Comparison of ENCODE assay signal across 13 cellular contexts in the genomic region with DNA sequence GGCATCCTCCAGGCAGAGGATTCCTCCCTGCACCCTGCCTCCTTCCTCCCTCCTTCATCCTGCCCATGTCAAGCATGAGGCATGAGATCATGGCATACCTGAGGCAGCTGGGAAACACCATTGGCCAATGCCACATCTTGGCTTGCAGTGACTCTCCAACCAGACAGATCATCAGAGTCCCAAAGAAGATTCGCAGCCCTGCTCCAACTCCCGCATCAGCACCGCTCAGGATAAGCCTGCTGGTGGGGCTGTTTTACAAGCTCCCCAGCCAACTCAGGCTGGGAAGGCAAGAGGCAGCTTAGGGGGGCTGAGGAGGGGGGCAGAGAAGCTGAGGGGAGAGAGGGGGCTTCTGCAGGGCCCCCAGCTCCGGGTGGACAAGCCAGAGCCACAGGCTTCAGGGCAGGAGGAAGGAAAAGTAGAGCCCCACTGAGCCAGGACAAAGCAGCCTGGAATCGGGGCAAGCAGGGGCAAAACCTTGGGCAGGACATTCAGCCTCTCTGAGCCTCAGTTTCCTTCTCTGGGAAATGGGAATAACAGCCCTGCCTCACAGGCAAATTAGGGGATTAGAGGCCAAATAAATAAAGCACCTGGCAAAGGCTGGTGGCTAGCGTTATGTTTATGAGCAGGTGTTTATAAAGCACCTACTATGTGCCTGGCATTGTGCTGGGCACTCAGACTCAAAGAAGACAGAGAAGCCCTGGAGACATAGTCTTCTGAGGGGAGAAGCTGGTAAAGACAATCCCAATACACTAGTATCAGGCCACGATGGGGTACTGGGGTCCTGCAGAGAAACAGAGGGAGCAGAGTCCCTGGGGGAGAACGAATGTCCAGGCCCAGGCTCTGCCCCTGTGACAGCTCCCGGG.
DNase-seq lines count a peak whose midpoint lies in the region; ATAC-seq, FAIRE-seq and TF ChIP-seq lines count a peak whose summit lies in the region.
"Had no signal": no experiment of that assay in that cellular context is flagged by ENCODE, and none has a peak within 500 bp of the region (broad histone marks: within the 10 kb centered on the region; RNA-seq: fewer than 3 reads in every experiment).

No MANE protein-coding gene starts in this region.

- no peak for ATAC-seq in lower lobe of right lung
- ATAC-seq: pancreas had no signal

- FAIRE-seq in HTR-8/SVneo (lab: Jason Lieb, UNC): peak; percentile 76
- FAIRE-seq: A204.1, pancreas had no signal

- no peak overlapping the region for H3K27ac Mint-ChIP-seq in endothelial cell (ENCODE audit: unreplicated experiment)

- H3K4me3 Mint-ChIP-seq in endothelial cell (ENCODE audit: unreplicated experiment): no peak overlapping the region

- TF ChIP-seq CTCF in brain microvascular endothelial cell (IDR thresholded peaks at IDR 0.05; ENCODE audit: low read depth, low read length, missing control alignments) (peak; percentile 29), lower lobe of right lung (IDR thresholded peaks at IDR 0.05) (no peak), endothelial cell (IDR thresholded peaks at IDR 0.05; ENCODE audit: unreplicated experiment) (no peak)

- H3K4me1 ChIP-seq in lower lobe of right lung: peaks cover 4% of the 10 kb centered on the region
- H3K4me1 ChIP-seq: pancreas had no signal

- peaks cover 8% of the 10 kb centered on the region for H3K27me3 Mint-ChIP-seq in endothelial cell (ENCODE audit: unreplicated experiment)

- intact Hi-C loops in lower lobe of right lung (cut with DNase I): no loop called here

- H3K4me3 ChIP-seq in brain microvascular endothelial cell (ENCODE audit: low read depth, low read length) (no peak overlapping the region), lower lobe of right lung (no peak overlapping the region)
- H3K4me3 ChIP-seq: pancreas had no signal

- H3K36me3 Mint-ChIP-seq in endothelial cell (ENCODE audit: low read depth, unreplicated experiment): peaks cover 8% of the 10 kb centered on the region

- DNase-seq in NCI-H146 (lab: John Stamatoyannopoulos, UW) (peak; percentile 63), NCI-H146 treated with DMSO at 0.1 percent for 48 hours (lab: John Stamatoyannopoulos, UW; ENCODE audit: unreplicated experiment) (no peak), HTR-8/SVneo (ENCODE audit: insufficient read length, low spot score) (no peak), brain microvascular endothelial cell (no peak), lower lobe of right lung (peak; percentile 21), NCI-H1436 treated with DMSO at 0.1 percent for 48 hours (lab: John Stamatoyannopoulos, UW) (no peak), endothelial cell (ENCODE audit: low spot score) (no peak)
- DNase-seq in activated naive CD4-positive, alpha-beta T cell (lab: John Stamatoyannopoulos, UW): no peak
- DNase-seq: NCI-H1092 treated with DMSO at 0.1 percent for 48 hours; pancreas; stimulated activated CD4-positive, alpha-beta T cell treated with anti-CD3 and anti-CD28 coated beads, Interleukin-12 subunit alpha, Interleukin-12 subunit beta, amount 100 ng/mL, for 4 hours; T-helper 9 cell had no signal

- H3K27ac ChIP-seq in brain microvascular endothelial cell (no peak overlapping the region), lower lobe of right lung (no peak overlapping the region)
- H3K27ac ChIP-seq: pancreas had no signal

- no peaks in the 10 kb centered on the region for H3K9me3 ChIP-seq in lower lobe of right lung
- H3K9me3 ChIP-seq: pancreas had no signal

- no peaks in the 10 kb centered on the region for H3K27me3 ChIP-seq in brain microvascular endothelial cell (replicated peaks)
- H3K27me3 ChIP-seq in lower lobe of right lung (ENCODE audit: low read depth): no peaks in the 10 kb centered on the region
- H3K27me3 ChIP-seq: pancreas had no signal

- H3K36me3 ChIP-seq in brain microvascular endothelial cell (replicated peaks): no peaks in the 10 kb centered on the region
- H3K36me3 ChIP-seq in lower lobe of right lung: no peaks in the 10 kb centered on the region
- H3K36me3 ChIP-seq: pancreas had no signal

- in situ Hi-C loops in brain microvascular endothelial cell (cut with HindIII; ENCODE audit: low pct_ligation_motif_present, low sequenced_read_pairs): no loop called here

- H3K9me3 Mint-ChIP-seq in endothelial cell (ENCODE audit: unreplicated experiment): no peaks in the 10 kb centered on the region

- H3K4me1 Mint-ChIP-seq in endothelial cell (ENCODE audit: unreplicated experiment): peaks cover 35% of the 10 kb centered on the region

Comparison
In these comparisons a context has a peak if more than half of its experiments do, and no peak if none do; other contexts are left out.
1. DNase-seq: peak in NCI-H146 (single experiment) and lower lobe of right lung (single experiment); none in NCI-H146 treated with DMSO at 0.1 percent for 48 hours (single experiment), HTR-8/SVneo (single experiment), brain microvascular endothelial cell (single experiment), NCI-H1436 treated with DMSO at 0.1 percent for 48 hours (single experiment), endothelial cell (single experiment) and activated naive CD4-positive, alpha-beta T cell (0 of 4).